1 cellular context compared by ENCODE assay signal in genomic region chr2:19868224-19868623, GRCh38.
TF ChIP-seq lines count a peak whose summit lies in the region.

No MANE protein-coding gene starts in this region.

TF ChIP-seq in GM23338, 12 proteins besides CTCF, POLR2A, EP300 and RAD21 (continued from another document):
- no peak for TF ChIP-seq ZNF462 (CRISPR knock-in tag; IDR thresholded peaks at IDR 0.05)
- no peak for TF ChIP-seq STAT1 (IDR thresholded peaks at IDR 0.05; ENCODE audit: unreplicated experiment)
